In genomic region chr10:55631071-55631654, GRCh38 we compare ENCODE assay signal across 8 cellular contexts.
DNase-seq lines count a peak whose midpoint lies in the region; TF ChIP-seq lines count a peak whose summit lies in the region.

No MANE protein-coding gene starts in this region.

- H3K4me1 ChIP-seq in GM23248 (ENCODE audit: insufficient read depth) = no peaks in the 10 kb centered on the region

- H3K27me3 ChIP-seq in GM23248 (replicated peaks; ENCODE audit: insufficient read depth) (peaks cover 23% of the 10 kb centered on the region), WERI-Rb-1 (ENCODE audit: insufficient read depth, low read depth, severe bottlenecking) (no peaks in the 10 kb centered on the region)

- in situ Hi-C loops in GM13976 (cut with MboI; ENCODE audit: low sequenced_read_pairs, unreplicated experiment) = no loop called here
- in situ Hi-C loops in GM23248 (cut with MboI) = no loop called here

- H2AFZ ChIP-seq in GM23248 = peak overlapping the region; percentile 90

- H3K36me3 ChIP-seq in GM23248 (ENCODE audit: low read depth) (no peaks in the 10 kb centered on the region), WERI-Rb-1 (no peaks in the 10 kb centered on the region)

- WGBS in GM23248 (ENCODE audit: low coverage in 1 of 2, low lambda C conversion rate in 2 of 2, missing lambda C conversion rate in 2 of 2), 2 experiments = 2% methylated on average over 44 to 46 of the region's 49 CpGs

- H4K20me1 ChIP-seq in GM23248 (ENCODE audit: insufficient read depth) = no peaks in the 10 kb centered on the region

- H3K4me2 ChIP-seq in GM23248 (ENCODE audit: unreplicated experiment) = peak overlapping the region; percentile 91

- H3K9me3 ChIP-seq in GM23248 (ENCODE audit: low read depth) (no peaks in the 10 kb centered on the region), WERI-Rb-1 (ENCODE audit: severe bottlenecking) (no peaks in the 10 kb centered on the region)

- H3F3A ChIP-seq in GM23248 (ENCODE audit: insufficient read depth) = no peaks in the 10 kb centered on the region

- peak overlapping the region; percentile 70 for H3K4me3 ChIP-seq in GM23248
- peak overlapping the region; percentile 82 for H3K4me3 ChIP-seq in WERI-Rb-1 (ENCODE audit: low read depth, low read length)

- TF ChIP-seq CTCF in GM13976 (IDR thresholded peaks at IDR 0.05; ENCODE audit: borderline replicate concordance, control extremely low read depth, extremely low read depth, insufficient read depth, missing control alignments) (peak; percentile 63), LNCAP (IDR thresholded peaks at IDR 0.05) (peak; percentile 86), WERI-Rb-1 (IDR thresholded peaks at IDR 0.05; ENCODE audit: low read depth, low read length) (peak; percentile 95)

- H3K27ac ChIP-seq in GM23248 (no peak overlapping the region), WERI-Rb-1 (no peak overlapping the region)

- H3K9me2 ChIP-seq in GM23248 (ENCODE audit: insufficient read depth) = no peaks in the 10 kb centered on the region

- no peaks in the 10 kb centered on the region for H3K79me2 ChIP-seq in GM23248 (ENCODE audit: insufficient read depth)

- DNase-seq in GM13976 (ENCODE audit: low spot score) (peak; percentile 57), GM23248 (peak; percentile 65), WERI-Rb-1 (peak; percentile 86), glomerular visceral epithelial cell (ENCODE audit: extremely low spot score) (peak; percentile 86), occipital lobe (lab: John Stamatoyannopoulos, UW) (peak; percentile 46), amniotic stem cell (lab: John Stamatoyannopoulos, UW) (no peak), NCI-H187 treated with DMSO at 0.1 percent for 48 hours (lab: John Stamatoyannopoulos, UW) (no peak)

- no peak overlapping the region for H3K9ac ChIP-seq in GM23248

Comparison
In these comparisons a context has a peak if more than half of its experiments do, and no peak if none do; other contexts are left out.
1. DNase-seq: peak in GM13976 (single experiment), GM23248 (single experiment), WERI-Rb-1 (single experiment), glomerular visceral epithelial cell (single experiment) and occipital lobe (single experiment); none in amniotic stem cell (single experiment) and NCI-H187 treated with DMSO at 0.1 percent for 48 hours (single experiment).
2. Peak in every context shown above with its lines, with median percentiles within 50 percentile points of each other: CTCF ChIP-seq.